Comparison of ENCODE assay signal across 8 cellular contexts in the genomic region with DNA sequence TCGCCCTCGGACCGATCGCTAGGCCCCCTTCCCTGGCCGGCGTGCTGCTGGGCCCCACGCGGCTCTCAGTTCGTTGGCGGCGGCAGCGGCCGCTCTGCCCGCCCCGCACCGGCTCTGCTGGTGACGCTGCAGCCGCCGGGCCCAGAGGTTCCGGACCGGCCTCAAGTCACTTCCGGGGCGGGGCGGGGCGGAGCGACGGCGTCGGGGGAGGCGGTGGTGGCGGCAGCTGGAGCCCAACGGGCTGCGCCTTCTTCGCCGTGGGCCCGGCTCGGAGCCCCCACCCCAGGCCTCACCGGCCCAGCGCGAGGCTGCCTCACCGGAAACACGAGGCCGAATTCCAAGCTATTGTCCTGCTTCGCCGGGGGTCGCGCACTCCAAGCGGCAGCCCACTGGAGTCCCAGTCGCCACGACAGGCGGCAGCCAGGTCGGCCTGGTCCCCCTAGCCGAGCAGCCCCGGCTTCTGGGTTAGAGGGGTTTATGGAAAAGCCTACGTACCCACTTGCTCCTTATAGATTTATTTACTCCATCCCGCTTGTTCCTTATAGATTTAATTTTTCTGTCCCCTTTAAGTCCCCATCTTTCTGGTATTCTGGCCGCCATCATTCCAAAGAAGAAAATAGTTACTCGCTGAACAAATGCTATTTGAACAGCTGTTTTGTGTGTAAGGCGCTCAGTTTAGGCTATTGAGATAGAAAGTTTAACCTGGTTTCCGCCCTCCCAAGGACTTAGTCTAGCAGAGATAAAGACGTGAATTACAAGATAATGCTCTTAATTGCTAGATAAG. TPM values are rescaled to one million over a fixed set of nuclear protein-coding genes. Genes with fewer than 3 reads are reported as not detected.
DNase-seq lines count a peak whose midpoint lies in the region; ATAC-seq and TF ChIP-seq lines count a peak whose summit lies in the region.

A gene with protein sequence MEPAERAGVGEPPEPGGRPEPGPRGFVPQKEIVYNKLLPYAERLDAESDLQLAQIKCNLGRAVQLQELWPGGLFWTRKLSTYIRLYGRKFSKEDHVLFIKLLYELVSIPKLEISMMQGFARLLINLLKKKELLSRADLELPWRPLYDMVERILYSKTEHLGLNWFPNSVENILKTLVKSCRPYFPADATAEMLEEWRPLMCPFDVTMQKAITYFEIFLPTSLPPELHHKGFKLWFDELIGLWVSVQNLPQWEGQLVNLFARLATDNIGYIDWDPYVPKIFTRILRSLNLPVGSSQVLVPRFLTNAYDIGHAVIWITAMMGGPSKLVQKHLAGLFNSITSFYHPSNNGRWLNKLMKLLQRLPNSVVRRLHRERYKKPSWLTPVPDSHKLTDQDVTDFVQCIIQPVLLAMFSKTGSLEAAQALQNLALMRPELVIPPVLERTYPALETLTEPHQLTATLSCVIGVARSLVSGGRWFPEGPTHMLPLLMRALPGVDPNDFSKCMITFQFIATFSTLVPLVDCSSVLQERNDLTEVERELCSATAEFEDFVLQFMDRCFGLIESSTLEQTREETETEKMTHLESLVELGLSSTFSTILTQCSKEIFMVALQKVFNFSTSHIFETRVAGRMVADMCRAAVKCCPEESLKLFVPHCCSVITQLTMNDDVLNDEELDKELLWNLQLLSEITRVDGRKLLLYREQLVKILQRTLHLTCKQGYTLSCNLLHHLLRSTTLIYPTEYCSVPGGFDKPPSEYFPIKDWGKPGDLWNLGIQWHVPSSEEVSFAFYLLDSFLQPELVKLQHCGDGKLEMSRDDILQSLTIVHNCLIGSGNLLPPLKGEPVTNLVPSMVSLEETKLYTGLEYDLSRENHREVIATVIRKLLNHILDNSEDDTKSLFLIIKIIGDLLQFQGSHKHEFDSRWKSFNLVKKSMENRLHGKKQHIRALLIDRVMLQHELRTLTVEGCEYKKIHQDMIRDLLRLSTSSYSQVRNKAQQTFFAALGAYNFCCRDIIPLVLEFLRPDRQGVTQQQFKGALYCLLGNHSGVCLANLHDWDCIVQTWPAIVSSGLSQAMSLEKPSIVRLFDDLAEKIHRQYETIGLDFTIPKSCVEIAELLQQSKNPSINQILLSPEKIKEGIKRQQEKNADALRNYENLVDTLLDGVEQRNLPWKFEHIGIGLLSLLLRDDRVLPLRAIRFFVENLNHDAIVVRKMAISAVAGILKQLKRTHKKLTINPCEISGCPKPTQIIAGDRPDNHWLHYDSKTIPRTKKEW (N-terminal part only) (minus strand): TSS at position 96 of the 784 bp plus-strand sequence. CDS start 209 bp downstream, outside the sequence.

- H3K4me3 ChIP-seq in spleen, result peak within 1 kb of the TSS; percentile 52 to 95 (median 84)

- no peaks in the 10 kb centered on the region for H3K27me3 ChIP-seq in spleen (replicated peaks in 1 of 7)

- peak in 3 of 11 experiments; percentile 12 to 20 (median 16) for TF ChIP-seq CTCF in spleen (IDR thresholded peaks at IDR 0.05 in 8 of 11, conservative IDR thresholded peaks at IDR 0.05 in 3 of 11)

- peaks cover 25 to 63% (median 42%) of the 10 kb centered on the region in 6 donors for H3K4me1 ChIP-seq in spleen

- DNase-seq in AG08396 (ENCODE audit: low spot score), result peak; percentile 95
- DNase-seq in NCI-H345 (lab: John Stamatoyannopoulos, UW), result peak; percentile 89
- DNase-seq in activated CD4-positive, CD25-positive, alpha-beta regulatory T cell treated with anti-CD3 and anti-CD28 coated beads, Interleukin-2, amount 50 U/mL, for 16 hours (ENCODE audit: low read depth, low spot score), result peak; percentile 91
- peak; percentile 86 for DNase-seq in central memory CD4-positive, alpha-beta T cell
- DNase-seq in inferior parietal cortex (ENCODE audit: extremely low spot score), result peak; percentile 75
- peak; percentile 99 for DNase-seq in spleen

- in situ Hi-C loops in GM18951 (cut with MboI; ENCODE audit: low sequenced_read_pairs, unreplicated experiment), result no loop called here

- peaks cover 0 to 23% (median 9%) of the 10 kb centered on the region in 6 donors for H3K36me3 ChIP-seq in spleen

- WGBS in spleen, 5 donors, result 0 to 1% (median 1%) methylated on average over 17 to 61 of the region's 61 CpGs

- intact Hi-C loops in spleen (cut with DNase I; ENCODE audit: low total_unique reads), result no loop called here

- peak within 1 kb of the TSS; percentile 93 to 97 (median 95) for H3K27ac ChIP-seq in spleen

- peak; percentile 88 for ATAC-seq in HG03159 (IDR thresholded peaks at IDR 0.05; ENCODE audit: unreplicated experiment)

- H3K9me3 ChIP-seq in spleen, result no peaks in the 10 kb centered on the region

- TF ChIP-seq POLR2A in GM18951 (IDR thresholded peaks at IDR 0.05; ENCODE audit: extremely low read depth, insufficient read depth, insufficient read length), result peak; percentile 97
- peak; percentile 30 to 94 (median 70) for TF ChIP-seq POLR2A in spleen (IDR thresholded peaks at IDR 0.05)

RNA-seq across cellular contexts. Expression of the gene that starts here (rescaled TPM):
- 10 to 100 TPM; 53.8 to 88.1 (median 73.6) TPM for total RNA-seq in spleen
- 10 to 100 TPM; 34.1 to 47.5 (median 35.5) TPM for polyA plus RNA-seq in spleen

Comparison
In these comparisons a context has a peak if more than half of its experiments do, and no peak if none do; other contexts are left out.
1. Peak in every context shown above with its lines: DNase-seq, ATAC-seq, H3K4me3 ChIP-seq and H3K27ac ChIP-seq.